In genomic region chr13:52849727-52850395, GRCh38 we compare ENCODE assay signal across 11 cellular contexts. TPM values are rescaled to one million over a fixed set of nuclear protein-coding genes. Genes with fewer than 3 reads are reported as not detected.
A peak's percentile ranks its signal among the peaks of the same experiment; 100 is the strongest.
DNase-seq lines count a peak whose midpoint lies in the region; ATAC-seq and TF ChIP-seq lines count a peak whose summit lies in the region.
"Had no signal": no experiment of that assay in that cellular context is flagged by ENCODE, and none has a peak within 500 bp of the region (broad histone marks: within the 10 kb centered on the region; RNA-seq: fewer than 3 reads in every experiment).

No MANE protein-coding gene starts in this region.

- 2% methylated on average over 19 of the region's 19 CpGs for WGBS in HUES64
- WGBS in neuronal stem cell (ENCODE audit: extremely low coverage in 2 of 2, insufficient read length in 2 of 2, insufficient replicate concordance in 1 of 2), 2 donors = no CpG with 5 or more reads among the region's 19 CpGs
- 4 to 10% (median 6%) methylated on average over 19 of the region's 19 CpGs for WGBS in stomach, 5 donors

- no peaks in the 10 kb centered on the region for H3K9me3 Mint-ChIP-seq in central memory CD8-positive, alpha-beta T cell

- TF ChIP-seq CTCF in stomach (IDR thresholded peaks at IDR 0.05) (no peak), foreskin keratinocyte (conservative IDR thresholded peaks at IDR 0.05) (no peak)

- H3K4me3 ChIP-seq in HUES64 (ENCODE audit: low read length) (peak overlapping the region; percentile 74), neuronal stem cell (ENCODE audit: low read length in 2 of 2) (peak overlapping the region in 1 of 2 donors; percentile 73), stomach (peak overlapping the region in 2 of 4 donors; percentile 63 to 68)

- H3K79me1 ChIP-seq in neuronal stem cell (ENCODE audit: low read depth, low read length) = no peaks in the 10 kb centered on the region

- no peak overlapping the region for H4K8ac ChIP-seq in neuronal stem cell (ENCODE audit: low read depth, low read length)

- intact Hi-C loops in stomach (cut with DNase I; ENCODE audit: low total_unique reads) = no loop called here

- no peak overlapping the region for H2AK5ac ChIP-seq in neuronal stem cell (ENCODE audit: low read depth, low read length)

- no peak overlapping the region for H2BK12ac ChIP-seq in neuronal stem cell (ENCODE audit: low read length)

- no peak overlapping the region for H3K27ac Mint-ChIP-seq in central memory CD8-positive, alpha-beta T cell (ENCODE audit: low read depth)

- H3K4me2 ChIP-seq in neuronal stem cell (ENCODE audit: insufficient read depth, low read length, poor library complexity, severe bottlenecking) = no peak overlapping the region

- peaks cover 77% of the 10 kb centered on the region for H3K27me3 ChIP-seq in HUES64 (ENCODE audit: insufficient read depth, low read length)
- peaks cover 0 to 72% (median 29%) of the 10 kb centered on the region in 3 experiments for H3K27me3 ChIP-seq in neuronal stem cell (ENCODE audit: control insufficient read depth in 3 of 3, insufficient read depth in 3 of 3, low read depth in 1 of 3, low read length in 3 of 3)
- peaks cover 33 to 90% (median 58%) of the 10 kb centered on the region in 3 donors for H3K27me3 ChIP-seq in stomach
- H3K27me3 ChIP-seq in foreskin keratinocyte = peaks cover 92% of the 10 kb centered on the region

- H3K27me3 Mint-ChIP-seq in central memory CD8-positive, alpha-beta T cell = peaks cover 75% of the 10 kb centered on the region

- no peak overlapping the region for H2BK5ac ChIP-seq in neuronal stem cell (ENCODE audit: low read length)

- H3K4me1 Mint-ChIP-seq in central memory CD8-positive, alpha-beta T cell = peaks cover 27% of the 10 kb centered on the region

- no peak overlapping the region for H3K4ac ChIP-seq in neuronal stem cell (ENCODE audit: low read length)

- no peak overlapping the region for H3K18ac ChIP-seq in neuronal stem cell (ENCODE audit: low read length)

- no peak for TF ChIP-seq POLR2A in stomach (IDR thresholded peaks at IDR 0.05)

- TF ChIP-seq EP300 in stomach (IDR thresholded peaks at IDR 0.05) = no peak

- DNase-seq in NCI-H146 (lab: John Stamatoyannopoulos, UW) (peak; percentile 42), NCI-H146 treated with DMSO at 0.1 percent for 48 hours (lab: John Stamatoyannopoulos, UW; ENCODE audit: unreplicated experiment) (no peak), neuronal stem cell (ENCODE audit: low spot score) (no peak), cortex of kidney (lab: John Stamatoyannopoulos, UW) (no peak), stomach (no peak), foreskin keratinocyte (no peak)
- no peak for DNase-seq in central memory CD8-positive, alpha-beta T cell (ENCODE audit: low spot score in 2 of 2)

- no peak overlapping the region for H4K91ac ChIP-seq in neuronal stem cell (ENCODE audit: low read depth, low read length, poor library complexity)

- H2AFZ ChIP-seq in neuronal stem cell (ENCODE audit: low read length) = peak overlapping the region; percentile 76

- no peak overlapping the region for H2BK120ac ChIP-seq in neuronal stem cell (ENCODE audit: low read depth, low read length)

- no peak overlapping the region for H3K14ac ChIP-seq in neuronal stem cell (ENCODE audit: low read length)

- no peak overlapping the region; the same call in 1 of the 2 replicates for H3K27ac ChIP-seq in HUES64 (ENCODE audit: low read depth, low read length)
- no peak overlapping the region for H3K27ac ChIP-seq in neuronal stem cell (replicated peaks; ENCODE audit: low read length)
- H3K27ac ChIP-seq in stomach = no peak overlapping the region
- H3K27ac ChIP-seq in foreskin keratinocyte = no peak overlapping the region
- H3K27ac ChIP-seq: gastrocnemius medialis, tibial artery had no signal

- H3K4me1 ChIP-seq in HUES64 (ENCODE audit: insufficient read depth, low read length) (peaks cover 26% of the 10 kb centered on the region), neuronal stem cell (ENCODE audit: control insufficient read depth in 2 of 2, insufficient read depth in 1 of 2, low read depth in 1 of 2, low read length in 2 of 2) (peaks cover 17 to 23% of the 10 kb centered on the region in 2 donors), stomach (peaks cover 25 to 74% (median 52%) of the 10 kb centered on the region in 4 donors), foreskin keratinocyte (no peaks in the 10 kb centered on the region)

- H3K4me3 Mint-ChIP-seq in central memory CD8-positive, alpha-beta T cell = peak overlapping the region; percentile 51

- H3K36me3 Mint-ChIP-seq in central memory CD8-positive, alpha-beta T cell (ENCODE audit: insufficient read depth) = peaks cover 6% of the 10 kb centered on the region

- no peak overlapping the region for H3K23ac ChIP-seq in neuronal stem cell (ENCODE audit: low read depth, low read length, poor library complexity)

- no peak for ATAC-seq in central memory CD8-positive, alpha-beta T cell (replicated peaks; ENCODE audit: extremely low read depth, poor library complexity, severe bottlenecking)
- no peak for ATAC-seq in foreskin keratinocyte
- ATAC-seq: gastrocnemius medialis had no signal

- H2BK15ac ChIP-seq in neuronal stem cell (ENCODE audit: low read length) = no peak overlapping the region

- H3K36me3 ChIP-seq in HUES64 (ENCODE audit: insufficient read depth, low read length) (no peaks in the 10 kb centered on the region), neuronal stem cell (replicated peaks in 1 of 2; ENCODE audit: control insufficient read depth in 2 of 2, insufficient read depth in 2 of 2, low read length in 2 of 2) (peaks cover 0 to 21% of the 10 kb centered on the region in 2 donors), stomach (no peaks in the 10 kb centered on the region)
- H3K36me3 ChIP-seq: gastrocnemius medialis, tibial artery had no signal

- H3K9ac ChIP-seq in HUES64 (ENCODE audit: low read depth, low read length) (no peak overlapping the region), neuronal stem cell (ENCODE audit: low read depth, low read length, poor library complexity) (no peak overlapping the region)

- H3K9me3 ChIP-seq in HUES64 (ENCODE audit: insufficient read depth, low read depth, low read length) (no peaks in the 10 kb centered on the region), neuronal stem cell (replicated peaks in 1 of 2; ENCODE audit: control insufficient read depth in 2 of 2, insufficient read depth in 1 of 2, low read depth in 1 of 2, low read length in 2 of 2) (peaks cover 7 to 28% of the 10 kb centered on the region in 2 donors), stomach (peaks cover 5 to 37% (median 12%) of the 10 kb centered on the region in 4 donors)
- H3K9me3 ChIP-seq: gastrocnemius medialis, tibial artery had no signal

RNA-seq across cellular contexts. Expression of gene PCDH8, which starts 1.4 kb away (rescaled TPM):
- 4.3 TPM for polyA plus RNA-seq in HUES64 (2013, experiment 1 of 2)
- 6.9 TPM for polyA plus RNA-seq in HUES64 (2013, experiment 2 of 2)
- 0.14 TPM for polyA plus RNA-seq in neuronal stem cell (2013, experiment 1 of 2)
- 0.26 TPM for polyA plus RNA-seq in neuronal stem cell (2013, experiment 2 of 2)
- total RNA-seq in stomach = under 1 TPM in 1 of 5 donors, not detected in 4; 0.18 TPM
- under 1 TPM; 0.15 to 0.23 (median 0.19) TPM for polyA plus RNA-seq in stomach
- total RNA-seq in foreskin keratinocyte = not detected in 2 replicates
- polyA plus RNA-seq in foreskin keratinocyte = not detected in 2 replicates
- total RNA-seq: SK-MEL-5 had no signal
